In genomic region chr16:21584817-21585216, GRCh38 we compare ENCODE assay signal across 17 cellular contexts. TPM values are rescaled to one million over a fixed set of nuclear protein-coding genes. Genes with fewer than 3 reads are reported as not detected.
DNase-seq lines count a peak whose midpoint lies in the region; ATAC-seq and TF ChIP-seq lines count a peak whose summit lies in the region.
"Had no signal": no experiment of that assay in that cellular context is flagged by ENCODE, and none has a peak within 500 bp of the region (broad histone marks: within the 10 kb centered on the region; RNA-seq: fewer than 3 reads in every experiment).

No MANE protein-coding gene starts in this region.

- no peak for ATAC-seq in activated CD8-positive, alpha-beta memory T cell treated with anti-CD3 and anti-CD28 coated beads, Interleukin-2, amount 10 ng/mL, durations not matched to agents 7 days and 5 days
- ATAC-seq in HG02884 (IDR thresholded peaks at IDR 0.05; ENCODE audit: unreplicated experiment): no peak

- intact Hi-C loops in CD14-positive monocyte (cut with micrococcal nuclease): loop anchor here (2.0 to 5.0 kb wide), 5 partner anchors 42 to 124 kb away; no protein-coding TSS in a partner anchor
- intact Hi-C loops in head of caudate nucleus (cut with DNase I): no loop called here

- no peak overlapping the region for H3K4me3 Mint-ChIP-seq in activated CD8-positive, alpha-beta memory T cell treated with anti-CD3 and anti-CD28 coated beads, Interleukin-2, amount 10 ng/mL, durations not matched to agents 7 days and 5 days
- no peak overlapping the region for H3K4me3 Mint-ChIP-seq in CD14-positive monocyte
- H3K4me3 Mint-ChIP-seq: CD4-positive, CD25-positive, alpha-beta regulatory T cell; CD8-positive, alpha-beta memory T cell; GM23338 had no signal

- no peaks in the 10 kb centered on the region for H3K9me3 Mint-ChIP-seq in activated CD8-positive, alpha-beta memory T cell treated with anti-CD3 and anti-CD28 coated beads, Interleukin-2, amount 10 ng/mL, durations not matched to agents 7 days and 5 days (ENCODE audit: low read depth)
- peaks cover 0 to 3% (median 0%) of the 10 kb centered on the region in 7 donors for H3K9me3 Mint-ChIP-seq in CD14-positive monocyte
- H3K9me3 Mint-ChIP-seq: CD4-positive, CD25-positive, alpha-beta regulatory T cell; CD8-positive, alpha-beta memory T cell; GM23338 had no signal

- H3K27me3 Mint-ChIP-seq in activated CD8-positive, alpha-beta memory T cell treated with anti-CD3 and anti-CD28 coated beads, Interleukin-2, amount 10 ng/mL, durations not matched to agents 7 days and 5 days: peaks cover 3% of the 10 kb centered on the region
- peaks cover 0 to 3% (median under 1%) of the 10 kb centered on the region in 3 donors for H3K27me3 Mint-ChIP-seq in CD14-positive monocyte (ENCODE audit: low read depth in 3 of 3)
- H3K27me3 Mint-ChIP-seq: CD8-positive, alpha-beta memory T cell had no signal

- peaks cover 3% of the 10 kb centered on the region for H3K4me1 Mint-ChIP-seq in activated CD8-positive, alpha-beta memory T cell treated with anti-CD3 and anti-CD28 coated beads, Interleukin-2, amount 10 ng/mL, durations not matched to agents 7 days and 5 days
- H3K4me1 Mint-ChIP-seq in CD14-positive monocyte: peaks cover 41% of the 10 kb centered on the region

- no peak overlapping the region for H3K27ac Mint-ChIP-seq in activated CD8-positive, alpha-beta memory T cell treated with anti-CD3 and anti-CD28 coated beads, Interleukin-2, amount 10 ng/mL, durations not matched to agents 7 days and 5 days
- peak overlapping the region in 1 of 7 donors; percentile 61 for H3K27ac Mint-ChIP-seq in CD14-positive monocyte
- H3K27ac Mint-ChIP-seq: CD4-positive, CD25-positive, alpha-beta regulatory T cell; GM23338 had no signal

- peak; percentile 9 for DNase-seq in activated CD8-positive, alpha-beta memory T cell treated with anti-CD3 and anti-CD28 coated beads for 24 hours
- no peak for DNase-seq in activated CD8-positive, alpha-beta memory T cell treated with anti-CD3 and anti-CD28 coated beads, Interleukin-2, amount 10 ng/mL, durations not matched to agents 7 days and 5 days
- DNase-seq in CD14-positive monocyte (ENCODE audit: low spot score): peak; percentile 5
- DNase-seq in head of caudate nucleus: peak in 26 of 42 donors; percentile 7 to 83 (median 49)
- peak; percentile 57 for DNase-seq in putamen (ENCODE audit: low spot score)
- DNase-seq in NCI-H2107 (lab: John Stamatoyannopoulos, UW): no peak
- DNase-seq: 8988T; CD4-positive, CD25-positive, alpha-beta regulatory T cell; CD8-positive, alpha-beta memory T cell; COR-L47; DMS 273 treated with DMSO at 0.1 percent for 48 hours; DMS79; GDM1; HCEC 1CT; IMR-90 had no signal

- H3K36me3 Mint-ChIP-seq in activated CD8-positive, alpha-beta memory T cell treated with anti-CD3 and anti-CD28 coated beads, Interleukin-2, amount 10 ng/mL, durations not matched to agents 7 days and 5 days: no peaks in the 10 kb centered on the region
- no peaks in the 10 kb centered on the region for H3K36me3 Mint-ChIP-seq in CD14-positive monocyte
- H3K36me3 Mint-ChIP-seq: CD4-positive, CD25-positive, alpha-beta regulatory T cell; CD8-positive, alpha-beta memory T cell had no signal

- TF ChIP-seq CTCF in CD14-positive monocyte (IDR thresholded peaks at IDR 0.05): no peak

- CTCF ChIA-PET in activated CD8-positive, alpha-beta memory T cell treated with anti-CD3 and anti-CD28 coated beads, Interleukin-2, amount 10 ng/mL, durations not matched to agents 7 days and 5 days (lab: Charles Lee): interaction anchor here (0.7 to 8.9 kb wide), 12 partner anchors 8 to 124 kb away, joined by 3 to 99 read pairs (median 4); no protein-coding TSS in a partner anchor

RNA-seq across cellular contexts. Expression of gene METTL9, which starts 14.6 kb away (rescaled TPM):
- 10 to 100 TPM; 86.6 to 93.4 TPM for total RNA-seq in activated CD8-positive, alpha-beta memory T cell treated with anti-CD3 and anti-CD28 coated beads, Interleukin-2, amount 10 ng/mL, durations not matched to agents 7 days and 5 days
- polyA plus RNA-seq in CD14-positive monocyte: 100 to 1,000 TPM; 373 to 400 TPM

Comparison
In these comparisons a context has a peak if more than half of its experiments do, and no peak if none do; other contexts are left out.
1. DNase-seq: peak in activated CD8-positive, alpha-beta memory T cell treated with anti-CD3 and anti-CD28 coated beads for 24 hours (single experiment), CD14-positive monocyte (single experiment), head of caudate nucleus (26 of 42) and putamen (single experiment); none in activated CD8-positive, alpha-beta memory T cell treated with anti-CD3 and anti-CD28 coated beads, Interleukin-2, amount 10 ng/mL, durations not matched to agents 7 days and 5 days (single experiment) and NCI-H2107 (single experiment).